In genomic region chr14:74963178-74963704, GRCh38 we compare ENCODE assay signal across 22 cellular contexts. TPM values are rescaled to one million over a fixed set of nuclear protein-coding genes. Genes with fewer than 3 reads are reported as not detected.
DNase-seq lines count a peak whose midpoint lies in the region; ATAC-seq and TF ChIP-seq lines count a peak whose summit lies in the region.
"Had no signal": no experiment of that assay in that cellular context is flagged by ENCODE, and none has a peak within 500 bp of the region (broad histone marks: within the 10 kb centered on the region; RNA-seq: fewer than 3 reads in every experiment).

No MANE protein-coding gene starts in this region.

- no peak for TF ChIP-seq CTCF in WERI-Rb-1 (IDR thresholded peaks at IDR 0.05; ENCODE audit: low read depth, low read length)
- TF ChIP-seq CTCF in neural progenitor cell (IDR thresholded peaks at IDR 0.05) = no peak

- H3K4me3 Mint-ChIP-seq in neural progenitor cell = no peak overlapping the region
- no peak overlapping the region for H3K4me3 Mint-ChIP-seq in activated T-helper 1 cell treated with anti-CD3 and anti-CD28 coated beads, Interleukin-12 subunit alpha, Interleukin-12 subunit beta, Interleukin-2, Interleukin-4 antibody, amounts not matched to agents 30 ng/mL and 10 ng/mL and 1 ng/mL, durations not matched to agents 14 hours and 24 hours and 36 hours
- H3K4me3 Mint-ChIP-seq: activated CD8-positive, alpha-beta memory T cell treated with anti-CD3 and anti-CD28 coated beads, Interleukin-2, amount 10 ng/mL, durations not matched to agents 7 days and 5 days; natural killer cell treated with Interleukin-12 subunit alpha and Interleukin-12 subunit beta and Interleukin-15 and Interleukin-18, amount 100 ng/mL, for 72 hours; stimulated activated naive CD8-positive, alpha-beta T cell treated with anti-CD3 and anti-CD28 coated beads, Interleukin-15, Interleukin-2, amounts not matched to agents 100 ng/mL and 50 ng/mL, for 24 hours had no signal

- H3K79me2 ChIP-seq in neural progenitor cell (ENCODE audit: low read depth) = no peaks in the 10 kb centered on the region

- peaks cover 27% of the 10 kb centered on the region for H3K4me1 ChIP-seq in BLaER1
- peaks cover 15% of the 10 kb centered on the region for H3K4me1 ChIP-seq in neural progenitor cell

- H3K9me3 Mint-ChIP-seq in neural progenitor cell = no peaks in the 10 kb centered on the region
- H3K9me3 Mint-ChIP-seq in activated T-helper 1 cell treated with anti-CD3 and anti-CD28 coated beads, Interleukin-12 subunit alpha, Interleukin-12 subunit beta, Interleukin-2, Interleukin-4 antibody, amounts not matched to agents 30 ng/mL and 10 ng/mL and 1 ng/mL, durations not matched to agents 14 hours and 24 hours and 36 hours = no peaks in the 10 kb centered on the region
- H3K9me3 Mint-ChIP-seq: natural killer cell treated with Interleukin-12 subunit alpha and Interleukin-12 subunit beta and Interleukin-15 and Interleukin-18, amount 100 ng/mL, for 72 hours; stimulated activated naive CD8-positive, alpha-beta T cell treated with anti-CD3 and anti-CD28 coated beads, Interleukin-15, Interleukin-2, amounts not matched to agents 100 ng/mL and 50 ng/mL, for 24 hours had no signal

- H3K27me3 Mint-ChIP-seq in neural progenitor cell (ENCODE audit: insufficient read depth, low read depth) = peaks cover 5% of the 10 kb centered on the region
- peaks cover 23% of the 10 kb centered on the region for H3K27me3 Mint-ChIP-seq in activated T-helper 1 cell treated with anti-CD3 and anti-CD28 coated beads, Interleukin-12 subunit alpha, Interleukin-12 subunit beta, Interleukin-2, Interleukin-4 antibody, amounts not matched to agents 30 ng/mL and 10 ng/mL and 1 ng/mL, durations not matched to agents 14 hours and 24 hours and 36 hours (ENCODE audit: insufficient read depth)

- H3K27me3 ChIP-seq in BLaER1 (no peaks in the 10 kb centered on the region), WERI-Rb-1 (ENCODE audit: insufficient read depth, low read depth, severe bottlenecking) (no peaks in the 10 kb centered on the region), neural progenitor cell (peaks cover 5% of the 10 kb centered on the region)

- peak overlapping the region; percentile 19; the same call in 1 of the 2 replicates for H3K4me2 ChIP-seq in BLaER1
- no peak overlapping the region for H3K4me2 ChIP-seq in neural progenitor cell
- H3K4me2 ChIP-seq: KMS-11 had no signal

- H3K9ac ChIP-seq in BLaER1 (no peak overlapping the region), neural progenitor cell (no peak overlapping the region)
- H3K9ac ChIP-seq: KMS-11 had no signal

- H3K36me3 Mint-ChIP-seq in neural progenitor cell = no peaks in the 10 kb centered on the region
- no peaks in the 10 kb centered on the region for H3K36me3 Mint-ChIP-seq in activated T-helper 1 cell treated with anti-CD3 and anti-CD28 coated beads, Interleukin-12 subunit alpha, Interleukin-12 subunit beta, Interleukin-2, Interleukin-4 antibody, amounts not matched to agents 30 ng/mL and 10 ng/mL and 1 ng/mL, durations not matched to agents 14 hours and 24 hours and 36 hours (ENCODE audit: low read depth)
- H3K36me3 Mint-ChIP-seq: activated CD8-positive, alpha-beta memory T cell treated with anti-CD3 and anti-CD28 coated beads, Interleukin-2, amount 10 ng/mL, durations not matched to agents 7 days and 5 days; natural killer cell treated with Interleukin-12 subunit alpha and Interleukin-12 subunit beta and Interleukin-15 and Interleukin-18, amount 100 ng/mL, for 72 hours had no signal

- peak overlapping the region; percentile 72 for H3K27ac Mint-ChIP-seq in neural progenitor cell
- H3K27ac Mint-ChIP-seq in activated T-helper 1 cell treated with anti-CD3 and anti-CD28 coated beads, Interleukin-12 subunit alpha, Interleukin-12 subunit beta, Interleukin-2, Interleukin-4 antibody, amounts not matched to agents 30 ng/mL and 10 ng/mL and 1 ng/mL, durations not matched to agents 14 hours and 24 hours and 36 hours = no peak overlapping the region
- H3K27ac Mint-ChIP-seq: activated CD8-positive, alpha-beta memory T cell treated with anti-CD3 and anti-CD28 coated beads, Interleukin-2, amount 10 ng/mL, durations not matched to agents 7 days and 5 days; natural killer cell treated with Interleukin-12 subunit alpha and Interleukin-12 subunit beta and Interleukin-15 and Interleukin-18, amount 100 ng/mL, for 72 hours; stimulated activated naive CD8-positive, alpha-beta T cell treated with anti-CD3 and anti-CD28 coated beads, Interleukin-15, Interleukin-2, amounts not matched to agents 100 ng/mL and 50 ng/mL, for 24 hours had no signal

- H2AFZ ChIP-seq in neural progenitor cell (replicated peaks) = no peak overlapping the region

- no peaks in the 10 kb centered on the region for H3K36me3 ChIP-seq in BLaER1
- no peaks in the 10 kb centered on the region for H3K36me3 ChIP-seq in WERI-Rb-1
- H3K36me3 ChIP-seq in neural progenitor cell = no peaks in the 10 kb centered on the region

- no peak overlapping the region for H3K27ac ChIP-seq in BLaER1
- H3K27ac ChIP-seq in WERI-Rb-1 = peak overlapping the region; percentile 23; the same call in 1 of the 2 replicates
- H3K27ac ChIP-seq in neural progenitor cell = no peak overlapping the region
- H3K27ac ChIP-seq: KMS-11 had no signal

- no peaks in the 10 kb centered on the region for H3K9me3 ChIP-seq in BLaER1
- no peaks in the 10 kb centered on the region for H3K9me3 ChIP-seq in WERI-Rb-1 (ENCODE audit: severe bottlenecking)
- no peaks in the 10 kb centered on the region for H3K9me3 ChIP-seq in neural progenitor cell (ENCODE audit: low read depth)

- H4K20me1 ChIP-seq in BLaER1 (no peaks in the 10 kb centered on the region), neural progenitor cell (ENCODE audit: low read depth) (no peaks in the 10 kb centered on the region)

- H3K4me1 Mint-ChIP-seq in neural progenitor cell = peaks cover 21% of the 10 kb centered on the region
- no peaks in the 10 kb centered on the region for H3K4me1 Mint-ChIP-seq in activated T-helper 1 cell treated with anti-CD3 and anti-CD28 coated beads, Interleukin-12 subunit alpha, Interleukin-12 subunit beta, Interleukin-2, Interleukin-4 antibody, amounts not matched to agents 30 ng/mL and 10 ng/mL and 1 ng/mL, durations not matched to agents 14 hours and 24 hours and 36 hours (ENCODE audit: low read depth)

- H3K4me3 ChIP-seq in BLaER1 (no peak overlapping the region), WERI-Rb-1 (ENCODE audit: low read depth, low read length) (no peak overlapping the region), neural progenitor cell (no peak overlapping the region)

- intact Hi-C loops in activated T-helper 1 cell treated with anti-CD3 and anti-CD28 coated beads, Interleukin-12 subunit alpha, Interleukin-12 subunit beta, Interleukin-2, Interleukin-4 antibody, amounts not matched to agents 30 ng/mL and 10 ng/mL and 1 ng/mL, durations not matched to agents 14 hours and 24 hours and 36 hours (cut with micrococcal nuclease) = no loop called here

- H3F3A ChIP-seq in neural progenitor cell (ENCODE audit: low read depth) = no peaks in the 10 kb centered on the region

- peak; percentile 54 for ATAC-seq in GM18868 (IDR thresholded peaks at IDR 0.05; ENCODE audit: unreplicated experiment)
- ATAC-seq: natural killer cell treated with Interleukin-12 subunit alpha and Interleukin-12 subunit beta and Interleukin-15 and Interleukin-18, amount 100 ng/mL, for 72 hours had no signal

- DNase-seq in WERI-Rb-1 (no peak), neural progenitor cell (ENCODE audit: low spot score) (no peak), DMS79 treated with DMSO at 0.1 percent for 48 hours (lab: John Stamatoyannopoulos, UW) (no peak)
- DNase-seq in activated T-helper 1 cell treated with anti-CD3 and anti-CD28 coated beads, Interleukin-12 subunit alpha, Interleukin-12 subunit beta, Interleukin-2, Interleukin-4 antibody, amounts not matched to agents 30 ng/mL and 10 ng/mL and 1 ng/mL, durations not matched to agents 14 hours and 24 hours and 36 hours (ENCODE audit: low spot score) = no peak
- DNase-seq in stimulated activated CD4-positive, alpha-beta T cell treated with anti-CD3 and anti-CD28 coated beads, Interleukin-2, amount 100 ng/mL, for 48 hours = no peak
- no peak for DNase-seq in stimulated activated CD4-positive, alpha-beta T cell treated with anti-CD3 and anti-CD28 coated beads, Interleukin-12 subunit alpha, Interleukin-12 subunit beta, amount 100 ng/mL, for 4 hours
- DNase-seq: activated CD8-positive, alpha-beta memory T cell treated with anti-CD3 and anti-CD28 coated beads, Interleukin-2, amount 10 ng/mL, durations not matched to agents 7 days and 5 days; amygdala; cerebellar nuclear complex; HCEC 1CT; islet precursor cell; mesenchymal stem cell; NCI-H1092 treated with DMSO at 0.1 percent for 48 hours; NCI-H2081; NCI-H510A; SIG-M5; stimulated activated CD4-positive, alpha-beta T cell treated with anti-CD3 and anti-CD28 coated beads, Interleukin-15, amount 100 ng/mL, for 24 hours had no signal

RNA-seq across cellular contexts. Expression of gene PGF, which starts 7.8 kb away (rescaled TPM):
- 1.0 and 2.1 TPM in 2 replicates for total RNA-seq in neural progenitor cell (ENCODE audit: low replicate concordance)
- total RNA-seq in activated T-helper 1 cell treated with anti-CD3 and anti-CD28 coated beads, Interleukin-12 subunit alpha, Interleukin-12 subunit beta, Interleukin-2, Interleukin-4 antibody, amounts not matched to agents 30 ng/mL and 10 ng/mL and 1 ng/mL, durations not matched to agents 14 hours and 24 hours and 36 hours = 0.22 and 0.41 TPM in 2 replicates
- total RNA-seq: natural killer cell treated with Interleukin-12 subunit alpha and Interleukin-12 subunit beta and Interleukin-15 and Interleukin-18, amount 100 ng/mL, for 72 hours had no signal

RNA-seq across cellular contexts. Expression of gene EIF2B2, which starts 39.5 kb away (rescaled TPM):
- total RNA-seq in neural progenitor cell (ENCODE audit: low replicate concordance) = 26.9 and 29.7 TPM in 2 replicates
- 52.8 and 54.3 TPM in 2 replicates for total RNA-seq in activated T-helper 1 cell treated with anti-CD3 and anti-CD28 coated beads, Interleukin-12 subunit alpha, Interleukin-12 subunit beta, Interleukin-2, Interleukin-4 antibody, amounts not matched to agents 30 ng/mL and 10 ng/mL and 1 ng/mL, durations not matched to agents 14 hours and 24 hours and 36 hours

RNA-seq across cellular contexts. Expression of gene RPS6KL1, which starts 40.2 kb away (rescaled TPM):
- total RNA-seq in neural progenitor cell (ENCODE audit: low replicate concordance) = 6.4 and 15.1 TPM in 2 replicates
- 10.8 and 11.6 TPM in 2 replicates for total RNA-seq in activated T-helper 1 cell treated with anti-CD3 and anti-CD28 coated beads, Interleukin-12 subunit alpha, Interleukin-12 subunit beta, Interleukin-2, Interleukin-4 antibody, amounts not matched to agents 30 ng/mL and 10 ng/mL and 1 ng/mL, durations not matched to agents 14 hours and 24 hours and 36 hours
